7 cellular contexts compared by ENCODE assay signal in genomic region chr16:85573696-85574641, GRCh38. TPM values are rescaled to one million over a fixed set of nuclear protein-coding genes. Genes with fewer than 3 reads are reported as not detected.
A peak's percentile ranks its signal among the peaks of the same experiment; 100 is the strongest.
DNase-seq lines count a peak whose midpoint lies in the region; ATAC-seq and TF ChIP-seq lines count a peak whose summit lies in the region.

No MANE protein-coding gene starts in this region.

- H4K20me1 ChIP-seq in PC-9 (ENCODE audit: insufficient read depth) = peaks cover 92% of the 10 kb centered on the region

- H3K36me3 ChIP-seq in lung (ENCODE audit: control insufficient read depth in 2 of 2, insufficient read depth in 2 of 2, low read length in 2 of 2) (no peaks in the 10 kb centered on the region), tibial nerve (no peaks in the 10 kb centered on the region), PC-9 (ENCODE audit: low read depth) (no peaks in the 10 kb centered on the region)

- H3K9me3 ChIP-seq in lung (ENCODE audit: control insufficient read depth in 2 of 2, insufficient read depth in 1 of 2, low read length in 1 of 2) (peaks cover 0 to 3% of the 10 kb centered on the region in 2 donors), tibial nerve (peaks cover 0 to 12% (median 0%) of the 10 kb centered on the region in 4 donors), PC-9 (ENCODE audit: insufficient read depth, low read depth) (no peaks in the 10 kb centered on the region)

- peak in 1 of 2 donors; percentile 63 for TF ChIP-seq EP300 in tibial nerve (IDR thresholded peaks at IDR 0.05)

- peaks cover 91% of the 10 kb centered on the region for H3K4me1 Mint-ChIP-seq in dendritic cell treated with granulocyte-macrophage colony-stimulating factor and Interleukin-4, amounts not matched to agents 40 ng/mL and 50 ng/mL, for 4 days (ENCODE audit: low read depth)

- H3K9me2 ChIP-seq in PC-9 (ENCODE audit: insufficient read depth) = no peaks in the 10 kb centered on the region

- TF ChIP-seq POLR2A in tibial nerve (IDR thresholded peaks at IDR 0.05) = no peak

- no peak overlapping the region for H2AFZ ChIP-seq in PC-9

- ATAC-seq in lung (ENCODE audit: insufficient read depth, low FRiP score) (no peak), HG03095 (IDR thresholded peaks at IDR 0.05; ENCODE audit: unreplicated experiment) (no peak), HG02642 (IDR thresholded peaks at IDR 0.05; ENCODE audit: poor library complexity, unreplicated experiment) (no peak)

- no TSS peak for BruUV-seq in PC-9 (replicated peaks; lab: Mats Ljungman, UMichigan)

- H3K27me3 Mint-ChIP-seq in dendritic cell treated with granulocyte-macrophage colony-stimulating factor and Interleukin-4, amounts not matched to agents 40 ng/mL and 50 ng/mL, for 4 days = peaks cover 4% of the 10 kb centered on the region

- peaks cover 6% of the 10 kb centered on the region for H3K36me3 Mint-ChIP-seq in dendritic cell treated with granulocyte-macrophage colony-stimulating factor and Interleukin-4, amounts not matched to agents 40 ng/mL and 50 ng/mL, for 4 days (ENCODE audit: low read depth)

- POLR2A ChIA-PET in PC-9 (lab: Charles Lee; ENCODE audit: unreplicated experiment) = no interaction called here

- 37% methylated on average over 37 of the region's 37 CpGs for WGBS in lung, 2 donors
- 13 to 19% methylated on average over 33 to 35 of the region's 37 CpGs for WGBS in tibial nerve, 2 donors

- CTCF ChIA-PET in PC-9 (lab: Charles Lee) = interaction anchor here (0.6 kb wide), 3 partner anchors 10 to 59 kb away, joined by 3 to 6 read pairs (median 3); no protein-coding TSS in a partner anchor

- H3K4me3 ChIP-seq in lung = no peak overlapping the region
- peak overlapping the region; percentile 1 to 24 (median 11) for H3K4me3 ChIP-seq in tibial nerve
- H3K4me3 ChIP-seq in PC-9 = no peak overlapping the region

- no peaks in the 10 kb centered on the region for H3K27me3 ChIP-seq in lung (ENCODE audit: control insufficient read depth, insufficient read depth)
- no peaks in the 10 kb centered on the region for H3K27me3 ChIP-seq in tibial nerve
- no peaks in the 10 kb centered on the region for H3K27me3 ChIP-seq in PC-9 (ENCODE audit: insufficient read depth, low read depth)

- intact Hi-C loops in dendritic cell treated with granulocyte-macrophage colony-stimulating factor and Interleukin-4, amounts not matched to agents 40 ng/mL and 50 ng/mL, for 4 days (cut with micrococcal nuclease) = loop anchor here (5.0 kb wide), 1 partner anchor 92 kb away; no protein-coding TSS in a partner anchor
- intact Hi-C loops in PC-9 (cut with micrococcal nuclease; ENCODE audit: unreplicated experiment) = no loop called here

- no peak overlapping the region for H3K4me2 ChIP-seq in PC-9

- H3K4me1 ChIP-seq in lung (ENCODE audit: control insufficient read depth in 2 of 2, insufficient read depth in 2 of 2, low read length in 2 of 2) (peaks cover 6 to 58% of the 10 kb centered on the region in 2 donors), tibial nerve (peaks cover 0 to 66% (median 28%) of the 10 kb centered on the region in 4 donors), PC-9 (replicated peaks; ENCODE audit: insufficient read depth) (peaks cover 22% of the 10 kb centered on the region)

- DNase-seq in NCI-H748 (lab: John Stamatoyannopoulos, UW; ENCODE audit: unreplicated experiment) = peak; percentile 64
- DNase-seq in lung (ENCODE audit: low spot score) = no peak
- peak in 1 of 2 donors; percentile 26 for DNase-seq in tibial nerve (ENCODE audit: low spot score in 2 of 2)
- DNase-seq in PC-9 = no peak

- peak overlapping the region; percentile 40 for H3K4me3 Mint-ChIP-seq in dendritic cell treated with granulocyte-macrophage colony-stimulating factor and Interleukin-4, amounts not matched to agents 40 ng/mL and 50 ng/mL, for 4 days

- peak overlapping the region; percentile 46 to 82 for H3K27ac ChIP-seq in lung (ENCODE audit: low read depth in 1 of 2, low read length in 1 of 2)
- peak overlapping the region; percentile 76 to 92 (median 82) for H3K27ac ChIP-seq in tibial nerve
- no peak overlapping the region for H3K27ac ChIP-seq in PC-9

- H3K9me3 Mint-ChIP-seq in dendritic cell treated with granulocyte-macrophage colony-stimulating factor and Interleukin-4, amounts not matched to agents 40 ng/mL and 50 ng/mL, for 4 days = no peaks in the 10 kb centered on the region

- TF ChIP-seq CTCF in lung (IDR thresholded peaks at IDR 0.05; ENCODE audit: control extremely low read depth, extremely low read depth) (no peak), tibial nerve (IDR thresholded peaks at IDR 0.05) (peak in 1 of 5 experiments; percentile 16), PC-9 (conservative IDR thresholded peaks at IDR 0.05) (no peak)

- H3K27ac Mint-ChIP-seq in dendritic cell treated with granulocyte-macrophage colony-stimulating factor and Interleukin-4, amounts not matched to agents 40 ng/mL and 50 ng/mL, for 4 days = peak overlapping the region; percentile 76

- peaks cover 87% of the 10 kb centered on the region for H3K79me2 ChIP-seq in PC-9 (ENCODE audit: low read depth)

- H3F3A ChIP-seq in PC-9 (ENCODE audit: insufficient read depth, low read depth) = peaks cover 36% of the 10 kb centered on the region

RNA-seq across cellular contexts. Expression of gene GSE1, which starts 39.2 kb away (rescaled TPM):
- 100 to 1,000 TPM; 115 to 122 TPM for total RNA-seq in lung
- 10 to 100 TPM; 21.3 to 34.0 TPM for polyA plus RNA-seq in lung
- total RNA-seq in tibial nerve = 100 to 1,000 TPM in 1 of 4 donors, 10 to 100 TPM in 3; 65.1 to 147 (median 83.5) TPM
- total RNA-seq in PC-9 (2021) = 60.0 and 83.5 TPM in 2 replicates

Comparison
In these comparisons a context has a peak if more than half of its experiments do, and no peak if none do; other contexts are left out.
1. H3K4me3 ChIP-seq: peak in tibial nerve (4 of 4); none in lung (single experiment) and PC-9 (single experiment).